Comparison of ENCODE assay signal across 29 cellular contexts in genomic region chr18:5678779-5679406, GRCh38.
"Had no signal": no experiment of that assay in that cellular context is flagged by ENCODE, and none has a peak within 500 bp of the region (broad histone marks: within the 10 kb centered on the region; RNA-seq: fewer than 3 reads in every experiment).

No MANE protein-coding gene starts in this region.

- DNase-seq: activated CD4-positive, alpha-beta memory T cell treated with anti-CD3 and anti-CD28 coated beads, Interleukin-2, amount 10 ng/mL, durations not matched to agents 7 days and 5 days; activated CD4-positive, alpha-beta T cell treated with anti-CD3 and anti-CD28 coated beads for 1 hour; activated CD4-positive, alpha-beta T cell treated with anti-CD3 and anti-CD28 coated beads for 4 hours; activated CD4-positive, alpha-beta T cell treated with anti-CD3 and anti-CD28 coated beads, Interleukin-2, amount 10 ng/mL, durations not matched to agents 7 days and 5 days; activated CD4-positive, alpha-beta T cell treated with anti-CD3 and anti-CD28 coated beads, Interleukin-2, amount 50 U/mL, for 4 hours; activated effector memory CD4-positive, alpha-beta T cell treated with anti-CD3 and anti-CD28 coated beads, Interleukin-2, amount 50 U/mL, for 16 hours; activated naive CD4-positive, alpha-beta T cell treated with anti-CD3 and anti-CD28 coated beads for 36 hours; activated naive CD8-positive, alpha-beta T cell treated with anti-CD3 and anti-CD28 coated beads for 36 hours; activated naive CD8-positive, alpha-beta T cell treated with anti-CD3 and anti-CD28 coated beads, Interleukin-2, amount 50 U/mL, for 24 hours; activated T-cell treated with anti-CD3 and anti-CD28 coated beads, Interleukin-2, amount 50 U/mL, for 48 hours; adrenal gland; amygdala; aorta; body of pancreas; caudate nucleus; cortex of kidney; dermis blood vessel endothelial cell; effector CD4-positive, alpha-beta T cell; effector memory CD8-positive, alpha-beta T cell; erythroblast; foreskin keratinocyte; gastrocnemius medialis; glutamatergic neuron; heart left ventricle; T-helper 2 cell had no signal

- H3K9me3 ChIP-seq: adrenal gland, body of pancreas, esophagus muscularis mucosa, gastrocnemius medialis had no signal

- ATAC-seq: activated naive CD8-positive, alpha-beta T cell treated with anti-CD3 and anti-CD28 coated beads, Interleukin-2, amount 50 U/mL, for 24 hours; body of pancreas; effector memory CD8-positive, alpha-beta T cell; foreskin keratinocyte; gastrocnemius medialis; heart left ventricle had no signal

- H3K36me3 ChIP-seq: adrenal gland, esophagus muscularis mucosa, gastrocnemius medialis, heart left ventricle had no signal

- H3K9me3 Mint-ChIP-seq: activated CD4-positive, alpha-beta memory T cell treated with anti-CD3 and anti-CD28 coated beads, Interleukin-2, amount 10 ng/mL, durations not matched to agents 7 days and 5 days; activated CD4-positive, alpha-beta T cell treated with anti-CD3 and anti-CD28 coated beads, Interleukin-2, amount 10 ng/mL, durations not matched to agents 7 days and 5 days; activated naive CD4-positive, alpha-beta T cell treated with anti-CD3 and anti-CD28 coated beads for 36 hours; activated naive CD4-positive, alpha-beta T cell treated with anti-CD3 and anti-CD28 coated beads, Interleukin-2, amount 50 U/mL, for 24 hours; activated naive CD8-positive, alpha-beta T cell treated with anti-CD3 and anti-CD28 coated beads for 36 hours; activated naive CD8-positive, alpha-beta T cell treated with anti-CD3 and anti-CD28 coated beads, Interleukin-2, amount 50 U/mL, for 24 hours; activated T-helper 1 cell treated with anti-CD3 and anti-CD28 coated beads, Interleukin-12 subunit alpha, Interleukin-12 subunit beta, Interleukin-2, Interleukin-4 antibody, amounts not matched to agents 30 ng/mL and 10 ng/mL and 1 ng/mL, durations not matched to agents 14 hours and 24 hours and 36 hours; activated T-helper 2 cell treated with anti-CD3 and anti-CD28 coated beads, Interferon-gamma antibody, Interleukin-2, Interleukin-4, amounts not matched to agents 10 μg/mL and 5 μg/mL and 100 μg/mL, durations not matched to agents 14 hours and 24 hours and 36 hours had no signal

- H3K27me3 ChIP-seq: adrenal gland, body of pancreas, esophagus muscularis mucosa, foreskin keratinocyte, gastrocnemius medialis had no signal

- H3K4me1 ChIP-seq: adrenal gland, body of pancreas, esophagus muscularis mucosa, foreskin keratinocyte, gastrocnemius medialis, heart left ventricle had no signal

- H3K27ac Mint-ChIP-seq: activated CD4-positive, alpha-beta memory T cell treated with anti-CD3 and anti-CD28 coated beads, Interleukin-2, amount 10 ng/mL, durations not matched to agents 7 days and 5 days; activated CD4-positive, alpha-beta T cell treated with anti-CD3 and anti-CD28 coated beads, Interleukin-2, amount 10 ng/mL, durations not matched to agents 7 days and 5 days; activated naive CD4-positive, alpha-beta T cell treated with anti-CD3 and anti-CD28 coated beads for 36 hours; activated naive CD4-positive, alpha-beta T cell treated with anti-CD3 and anti-CD28 coated beads, Interleukin-2, amount 50 U/mL, for 24 hours; activated naive CD8-positive, alpha-beta T cell treated with anti-CD3 and anti-CD28 coated beads for 36 hours; activated naive CD8-positive, alpha-beta T cell treated with anti-CD3 and anti-CD28 coated beads, Interleukin-2, amount 50 U/mL, for 24 hours; activated T-helper 1 cell treated with anti-CD3 and anti-CD28 coated beads, Interleukin-12 subunit alpha, Interleukin-12 subunit beta, Interleukin-2, Interleukin-4 antibody, amounts not matched to agents 30 ng/mL and 10 ng/mL and 1 ng/mL, durations not matched to agents 14 hours and 24 hours and 36 hours; activated T-helper 2 cell treated with anti-CD3 and anti-CD28 coated beads, Interferon-gamma antibody, Interleukin-2, Interleukin-4, amounts not matched to agents 10 μg/mL and 5 μg/mL and 100 μg/mL, durations not matched to agents 14 hours and 24 hours and 36 hours; effector memory CD8-positive, alpha-beta T cell had no signal

- H3K36me3 Mint-ChIP-seq: activated naive CD4-positive, alpha-beta T cell treated with anti-CD3 and anti-CD28 coated beads, Interleukin-2, amount 50 U/mL, for 24 hours; activated naive CD8-positive, alpha-beta T cell treated with anti-CD3 and anti-CD28 coated beads for 36 hours had no signal

- H3K4me3 Mint-ChIP-seq: activated CD4-positive, alpha-beta memory T cell treated with anti-CD3 and anti-CD28 coated beads, Interleukin-2, amount 10 ng/mL, durations not matched to agents 7 days and 5 days; activated CD4-positive, alpha-beta T cell treated with anti-CD3 and anti-CD28 coated beads, Interleukin-2, amount 10 ng/mL, durations not matched to agents 7 days and 5 days; activated naive CD4-positive, alpha-beta T cell treated with anti-CD3 and anti-CD28 coated beads for 36 hours; activated naive CD4-positive, alpha-beta T cell treated with anti-CD3 and anti-CD28 coated beads, Interleukin-2, amount 50 U/mL, for 24 hours; activated naive CD8-positive, alpha-beta T cell treated with anti-CD3 and anti-CD28 coated beads for 36 hours; activated naive CD8-positive, alpha-beta T cell treated with anti-CD3 and anti-CD28 coated beads, Interleukin-2, amount 50 U/mL, for 24 hours; activated T-helper 1 cell treated with anti-CD3 and anti-CD28 coated beads, Interleukin-12 subunit alpha, Interleukin-12 subunit beta, Interleukin-2, Interleukin-4 antibody, amounts not matched to agents 30 ng/mL and 10 ng/mL and 1 ng/mL, durations not matched to agents 14 hours and 24 hours and 36 hours; effector memory CD8-positive, alpha-beta T cell had no signal

- H3K27me3 Mint-ChIP-seq: activated CD4-positive, alpha-beta memory T cell treated with anti-CD3 and anti-CD28 coated beads, Interleukin-2, amount 10 ng/mL, durations not matched to agents 7 days and 5 days; activated CD4-positive, alpha-beta T cell treated with anti-CD3 and anti-CD28 coated beads, Interleukin-2, amount 10 ng/mL, durations not matched to agents 7 days and 5 days; effector memory CD8-positive, alpha-beta T cell had no signal

- H3K4me3 ChIP-seq: adrenal gland, body of pancreas, esophagus muscularis mucosa, gastrocnemius medialis, heart left ventricle had no signal

- H3K4me1 Mint-ChIP-seq: activated CD4-positive, alpha-beta memory T cell treated with anti-CD3 and anti-CD28 coated beads, Interleukin-2, amount 10 ng/mL, durations not matched to agents 7 days and 5 days; activated CD4-positive, alpha-beta T cell treated with anti-CD3 and anti-CD28 coated beads, Interleukin-2, amount 10 ng/mL, durations not matched to agents 7 days and 5 days; activated naive CD4-positive, alpha-beta T cell treated with anti-CD3 and anti-CD28 coated beads, Interleukin-2, amount 50 U/mL, for 24 hours; activated naive CD8-positive, alpha-beta T cell treated with anti-CD3 and anti-CD28 coated beads for 36 hours; activated naive CD8-positive, alpha-beta T cell treated with anti-CD3 and anti-CD28 coated beads, Interleukin-2, amount 50 U/mL, for 24 hours had no signal

- H3K27ac ChIP-seq: adrenal gland, body of pancreas, esophagus muscularis mucosa, foreskin keratinocyte, gastrocnemius medialis, heart left ventricle had no signal
